In the genomic region with DNA sequence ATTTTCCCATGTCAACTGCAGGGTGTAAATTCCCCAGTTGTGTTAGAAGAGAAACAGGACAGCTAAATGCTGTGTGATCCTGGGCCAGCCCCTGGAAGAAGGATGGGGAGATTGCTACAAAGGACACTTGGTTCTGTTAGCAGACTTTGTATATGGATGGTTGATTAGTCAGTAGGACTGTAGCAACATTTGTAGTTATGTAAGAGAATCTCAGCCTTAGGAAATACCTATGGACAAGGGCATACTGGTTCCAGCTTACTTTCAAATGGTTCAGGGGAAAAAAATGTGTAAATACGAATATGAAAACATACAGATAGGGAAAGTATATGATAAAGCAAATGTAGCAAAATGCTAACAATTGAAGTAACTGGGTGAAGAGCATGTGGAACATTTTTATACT, we compare ENCODE assay signal across 23 cellular contexts. TPM values are rescaled to one million over a fixed set of nuclear protein-coding genes. Genes with fewer than 3 reads are reported as not detected.
DNase-seq lines count a peak whose midpoint lies in the region; ATAC-seq and TF ChIP-seq lines count a peak whose summit lies in the region.
"Had no signal": no experiment of that assay in that cellular context is flagged by ENCODE, and none has a peak within 500 bp of the region (broad histone marks: within the 10 kb centered on the region; RNA-seq: fewer than 3 reads in every experiment).

No MANE protein-coding gene starts in this region.

- H2BK5ac ChIP-seq in mesenchymal stem cell (ENCODE audit: low read depth, low read length, poor library complexity, severe bottlenecking): no peak overlapping the region

- H4K8ac ChIP-seq in mesenchymal stem cell (ENCODE audit: low read length): no peak overlapping the region

- H3K4me1 ChIP-seq in RWPE2 (ENCODE audit: insufficient read depth, poor library complexity, severe bottlenecking): no peaks in the 10 kb centered on the region
- H3K4me1 ChIP-seq in mesenchymal stem cell (ENCODE audit: control insufficient read depth, insufficient read depth, low read depth, low read length): peaks cover 2% of the 10 kb centered on the region
- H3K4me1 ChIP-seq: SJCRH30 had no signal

- H3K79me1 ChIP-seq in mesenchymal stem cell (replicated peaks; ENCODE audit: low read length, poor library complexity, severe bottlenecking): no peaks in the 10 kb centered on the region

- H2BK120ac ChIP-seq in mesenchymal stem cell (ENCODE audit: low read depth, low read length): no peak overlapping the region

- no peak overlapping the region for H3K4me2 ChIP-seq in mesenchymal stem cell (ENCODE audit: low read length, poor library complexity, severe bottlenecking)
- H3K4me2 ChIP-seq: A549; BLaER1 treated with 17β-estradiol and CSF1 and Interleukin-3, amounts not matched to agents 10 nM and 100 nM had no signal

- H3K27ac ChIP-seq in RWPE2 (ENCODE audit: poor library complexity, severe bottlenecking): no peak overlapping the region
- H3K27ac ChIP-seq in mesenchymal stem cell (ENCODE audit: low read length, poor library complexity, severe bottlenecking): no peak overlapping the region
- H3K27ac ChIP-seq: BLaER1 treated with 17β-estradiol and CSF1 and Interleukin-3, amounts not matched to agents 10 nM and 100 nM; SJCRH30 had no signal

- TF ChIP-seq CTCF in RWPE2 (IDR thresholded peaks at IDR 0.05; ENCODE audit: poor library complexity, severe bottlenecking): no peak
- no peak for TF ChIP-seq CTCF in epithelial cell of esophagus (IDR thresholded peaks at IDR 0.05; ENCODE audit: insufficient read depth, low read depth, low read length, missing control alignments)

- no peak overlapping the region for H2BK12ac ChIP-seq in mesenchymal stem cell (ENCODE audit: low read length in 2 of 2)

- no peak overlapping the region for H2AK5ac ChIP-seq in mesenchymal stem cell (ENCODE audit: low read length, severe bottlenecking)

- no peak overlapping the region for H3K4ac ChIP-seq in mesenchymal stem cell (ENCODE audit: low read depth in 1 of 2, low read length in 2 of 2)

- peak; percentile 13 for DNase-seq in HCEC 1CT
- DNase-seq in RWPE2 (ENCODE audit: low spot score): no peak
- DNase-seq in epithelial cell of esophagus (ENCODE audit: low read depth): peak; percentile 63
- DNase-seq in mesenchymal stem cell: peak; percentile 59
- no peak for DNase-seq in activated T-cell treated with anti-CD3 and anti-CD28 coated beads, Interleukin-2, amount 50 U/mL, for 48 hours
- DNase-seq in Kasumi-1 (lab: John Stamatoyannopoulos, UW): no peak
- DNase-seq: AML-193; CD4-positive, alpha-beta T cell; DMS53; KBM-7; NCI-H1105; NCI-H1436 treated with DMSO at 0.1 percent for 48 hours; NCI-H187 treated with DMSO at 0.1 percent for 48 hours; NCI-H2107; NCI-H446; NCI-H524 treated with DMSO at 0.1 percent for 48 hours; NCI-H774; SJCRH30; T-cell had no signal

- no peak overlapping the region for H2BK15ac ChIP-seq in mesenchymal stem cell (ENCODE audit: low read depth, poor library complexity, severe bottlenecking)

- no peak overlapping the region for H3K9ac ChIP-seq in mesenchymal stem cell (ENCODE audit: low read length)
- H3K9ac ChIP-seq: BLaER1 treated with 17β-estradiol and CSF1 and Interleukin-3, amounts not matched to agents 10 nM and 100 nM had no signal

- no peak overlapping the region for H3K23ac ChIP-seq in mesenchymal stem cell (ENCODE audit: low read length in 2 of 2)

- 80% methylated on average over 1 of the region's 1 CpG for WGBS in mesenchymal stem cell

- H3K27me3 ChIP-seq in RWPE2 (ENCODE audit: insufficient read depth, poor library complexity, severe bottlenecking): peaks cover 17% of the 10 kb centered on the region
- peaks cover 42 to 49% of the 10 kb centered on the region in 2 experiments for H3K27me3 ChIP-seq in mesenchymal stem cell (ENCODE audit: control insufficient read depth in 1 of 2, insufficient read depth in 1 of 2, low read length in 2 of 2)
- H3K27me3 ChIP-seq: BLaER1 treated with 17β-estradiol and CSF1 and Interleukin-3, amounts not matched to agents 10 nM and 100 nM; SJCRH30 had no signal

- no peak overlapping the region for H3K4me3 ChIP-seq in RWPE2 (ENCODE audit: severe bottlenecking)
- H3K4me3 ChIP-seq in epithelial cell of esophagus (ENCODE audit: low read length): no peak overlapping the region
- no peak overlapping the region for H3K4me3 ChIP-seq in mesenchymal stem cell (ENCODE audit: insufficient read depth in 1 of 2, low read depth in 1 of 2, low read length in 2 of 2)
- H3K4me3 ChIP-seq: A549; BLaER1 treated with 17β-estradiol and CSF1 and Interleukin-3, amounts not matched to agents 10 nM and 100 nM; SJCRH30 had no signal

- no peak overlapping the region for H3K14ac ChIP-seq in mesenchymal stem cell (ENCODE audit: low read length in 2 of 2)

- no peak overlapping the region for H3K18ac ChIP-seq in mesenchymal stem cell (ENCODE audit: low read depth in 1 of 2, low read length in 2 of 2)

- no peaks in the 10 kb centered on the region for H3K36me3 ChIP-seq in RWPE2 (ENCODE audit: low read depth)
- H3K36me3 ChIP-seq in mesenchymal stem cell (ENCODE audit: control insufficient read depth in 1 of 2, insufficient read depth in 2 of 2, low read depth in 1 of 2, low read length in 2 of 2): no peaks in the 10 kb centered on the region
- H3K36me3 ChIP-seq: BLaER1 treated with 17β-estradiol and CSF1 and Interleukin-3, amounts not matched to agents 10 nM and 100 nM; SJCRH30 had no signal

- peak; percentile 63 for ATAC-seq in RWPE2 (ENCODE audit: low read depth)
- no peak for ATAC-seq in GM21381 (IDR thresholded peaks at IDR 0.05; ENCODE audit: unreplicated experiment)
- ATAC-seq: A549, SK-N-SH treated with all-trans-retinoic acid at 6 μM for 48 hours, T-cell had no signal

- H2AFZ ChIP-seq in mesenchymal stem cell (ENCODE audit: low read depth, low read length): no peak overlapping the region

- no peaks in the 10 kb centered on the region for H3K9me3 ChIP-seq in RWPE2 (ENCODE audit: severe bottlenecking)
- no peaks in the 10 kb centered on the region for H3K9me3 ChIP-seq in mesenchymal stem cell (ENCODE audit: control insufficient read depth, low read length)
- H3K9me3 ChIP-seq: A549; BLaER1 treated with 17β-estradiol and CSF1 and Interleukin-3, amounts not matched to agents 10 nM and 100 nM; SJCRH30 had no signal

- H4K91ac ChIP-seq in mesenchymal stem cell (ENCODE audit: low read length): no peak overlapping the region

RNA-seq across cellular contexts. Expression of a gene that starts 47.6 kb away (rescaled TPM):
- polyA plus RNA-seq in mesenchymal stem cell (2013, experiment 1 of 2): 0.46 TPM
- polyA plus RNA-seq in mesenchymal stem cell (2013, experiment 2 of 2): 0.47 TPM

Comparison
In these comparisons a context has a peak if more than half of its experiments do, and no peak if none do; other contexts are left out.
1. DNase-seq: peak in HCEC 1CT (single experiment), epithelial cell of esophagus (single experiment) and mesenchymal stem cell (single experiment); none in RWPE2 (single experiment), activated T-cell treated with anti-CD3 and anti-CD28 coated beads, Interleukin-2, amount 50 U/mL, for 48 hours (0 of 2) and Kasumi-1 (0 of 2).